11 cellular contexts compared by ENCODE assay signal in the genomic region with DNA sequence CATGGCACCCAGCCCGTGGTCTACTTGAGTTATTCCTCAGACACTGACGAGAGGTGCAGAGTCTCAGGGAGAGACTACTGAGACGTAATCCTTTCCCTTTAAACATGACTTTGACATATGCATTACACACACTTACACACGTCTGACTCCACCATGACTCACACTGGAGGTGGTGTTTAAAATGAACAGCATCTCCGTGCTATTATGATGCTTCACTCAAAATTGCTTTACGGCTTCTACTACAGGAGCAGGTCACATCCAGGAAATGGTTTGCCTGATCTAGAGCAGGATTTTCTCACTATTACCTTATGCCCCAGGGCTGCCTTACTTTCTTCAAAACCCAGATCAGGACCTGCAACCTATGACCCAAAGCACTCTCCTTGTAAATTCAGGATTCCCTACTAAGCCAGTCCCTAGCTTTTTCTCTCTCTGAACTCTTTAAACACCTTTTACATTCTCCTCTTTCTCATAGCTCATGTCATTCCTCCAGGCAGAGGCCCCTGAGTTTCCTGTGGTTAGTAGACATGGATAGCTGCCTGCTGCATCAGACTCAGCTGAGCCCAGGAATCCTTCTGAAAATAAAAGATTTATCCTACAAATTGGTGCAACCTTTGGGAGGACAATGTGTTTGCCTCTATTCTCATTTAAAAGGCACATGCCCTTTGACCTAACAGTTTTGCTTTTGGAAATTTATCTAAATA. TPM values are rescaled to one million over a fixed set of nuclear protein-coding genes. Genes with fewer than 3 reads are reported as not detected.
DNase-seq lines count a peak whose midpoint lies in the region; ATAC-seq and TF ChIP-seq lines count a peak whose summit lies in the region.
"Had no signal": no experiment of that assay in that cellular context is flagged by ENCODE, and none has a peak within 500 bp of the region (broad histone marks: within the 10 kb centered on the region; RNA-seq: fewer than 3 reads in every experiment).

No MANE protein-coding gene starts in this region.

- no peaks in the 10 kb centered on the region for H3K9me2 ChIP-seq in SK-N-SH

- CTCF ChIA-PET in SK-N-SH (lab: Yijun Ruan, JAX) = no interaction called here

- DNase-seq in activated CD4-positive, alpha-beta T cell treated with anti-CD3 and anti-CD28 coated beads, Interleukin-2, amount 50 U/mL, for 48 hours = peak; percentile 25 to 45
- DNase-seq in activated CD4-positive, alpha-beta T cell treated with anti-CD3 and anti-CD28 coated beads for 4 hours = no peak
- no peak for DNase-seq in SK-N-SH
- DNase-seq in fibroblast of gingiva (ENCODE audit: low read depth) = peak; percentile 35
- peak; percentile 4 for DNase-seq in stimulated activated CD4-positive, alpha-beta T cell treated with anti-CD3 and anti-CD28 coated beads, Interleukin-4, amount 100 ng/mL, for 1 hour
- DNase-seq in adrenal gland = no peak
- DNase-seq in DMS153 (lab: John Stamatoyannopoulos, UW) = no peak
- DNase-seq: AML-193, H7, naive B cell had no signal

- H3K9me3 ChIP-seq in SK-N-SH = no peaks in the 10 kb centered on the region; the same call in 1 of the 2 replicates
- H3K9me3 ChIP-seq in adrenal gland (replicated peaks in 1 of 3) = no peaks in the 10 kb centered on the region

- H3K4me3 ChIP-seq in SK-N-SH (ENCODE audit: low read depth in 2 of 2, low read length in 1 of 2) (no peak overlapping the region), adrenal gland (no peak overlapping the region)

- H3K27ac ChIP-seq in SK-N-SH (ENCODE audit: low read depth in 2 of 2, low read length in 1 of 2) (peak overlapping the region in 1 of 2 experiments; percentile 64; a peak in 2 of 4 replicates), adrenal gland (no peak overlapping the region)

- 22% methylated on average over 6 of the region's 6 CpGs for WGBS in SK-N-SH (ENCODE audit: low lambda C conversion rate)
- WGBS in adrenal gland, 4 donors = 88 to 91% (median 89%) methylated on average over 6 of the region's 6 CpGs

- no peaks in the 10 kb centered on the region for H3K36me3 ChIP-seq in SK-N-SH (replicated peaks in 1 of 2; ENCODE audit: control insufficient read depth in 1 of 2, insufficient read depth in 2 of 2, low read length in 1 of 2)
- no peaks in the 10 kb centered on the region for H3K36me3 ChIP-seq in adrenal gland (replicated peaks in 1 of 2)

- no peaks in the 10 kb centered on the region for H3K27me3 ChIP-seq in SK-N-SH (ENCODE audit: insufficient read depth)
- no peaks in the 10 kb centered on the region for H3K27me3 ChIP-seq in adrenal gland

- H3K4me2 ChIP-seq in SK-N-SH = peak overlapping the region; percentile 32

- H3K4me1 ChIP-seq in SK-N-SH (ENCODE audit: control insufficient read depth in 1 of 2, insufficient read depth in 2 of 2, low read depth in 1 of 2, low read length in 1 of 2) (peaks cover 14 to 34% of the 10 kb centered on the region in 2 experiments; a peak in 3 of 4 replicates), adrenal gland (replicated peaks in 1 of 2) (peaks cover 32 to 45% of the 10 kb centered on the region in 2 donors)

- no peak for TF ChIP-seq POLR2A in adrenal gland (IDR thresholded peaks at IDR 0.05)

- ATAC-seq in HG03565 (IDR thresholded peaks at IDR 0.05; ENCODE audit: unreplicated experiment) = no peak

- no peaks in the 10 kb centered on the region for H4K20me1 ChIP-seq in SK-N-SH (ENCODE audit: insufficient read depth)

- TF ChIP-seq EP300 in SK-N-SH (IDR thresholded peaks at IDR 0.05; ENCODE audit: borderline replicate concordance in 1 of 2, low read depth in 1 of 2, low read length in 1 of 2) = peak in 1 of 2 experiments; percentile 37; a peak in 1 of 4 replicates

- intact Hi-C loops in adrenal gland (cut with DNase I) = no loop called here

- TF ChIP-seq RAD21 in SK-N-SH (IDR thresholded peaks at IDR 0.05; ENCODE audit: low read length) = no peak

- H3K9ac ChIP-seq in SK-N-SH = peak overlapping the region; percentile 3; the same call in 1 of the 2 replicates

- no peaks in the 10 kb centered on the region for H3F3A ChIP-seq in SK-N-SH (replicated peaks; ENCODE audit: insufficient read depth)

- TF ChIP-seq CTCF in SK-N-SH (IDR thresholded peaks at IDR 0.05) (no peak), adrenal gland (IDR thresholded peaks at IDR 0.05) (no peak)

- H3K79me2 ChIP-seq in SK-N-SH (ENCODE audit: insufficient read depth) = no peaks in the 10 kb centered on the region

- H2AFZ ChIP-seq in SK-N-SH (ENCODE audit: low read depth) = peak overlapping the region; percentile 53

- POLR2A ChIA-PET in SK-N-SH (lab: Yijun Ruan, JAX) = no interaction called here

TF ChIP-seq in SK-N-SH, 30 proteins besides CTCF, POLR2A, EP300 and RAD21 (continues in another document):
- no peak for TF ChIP-seq GABPA (IDR thresholded peaks at IDR 0.05; ENCODE audit: low read depth)
- no peak for TF ChIP-seq FOXJ3 (CRISPR knock-in tag; IDR thresholded peaks at IDR 0.05)
- TF ChIP-seq MXI1 (IDR thresholded peaks at IDR 0.05; ENCODE audit: low read depth, low read length) = no peak
- TF ChIP-seq, protein P1, sequence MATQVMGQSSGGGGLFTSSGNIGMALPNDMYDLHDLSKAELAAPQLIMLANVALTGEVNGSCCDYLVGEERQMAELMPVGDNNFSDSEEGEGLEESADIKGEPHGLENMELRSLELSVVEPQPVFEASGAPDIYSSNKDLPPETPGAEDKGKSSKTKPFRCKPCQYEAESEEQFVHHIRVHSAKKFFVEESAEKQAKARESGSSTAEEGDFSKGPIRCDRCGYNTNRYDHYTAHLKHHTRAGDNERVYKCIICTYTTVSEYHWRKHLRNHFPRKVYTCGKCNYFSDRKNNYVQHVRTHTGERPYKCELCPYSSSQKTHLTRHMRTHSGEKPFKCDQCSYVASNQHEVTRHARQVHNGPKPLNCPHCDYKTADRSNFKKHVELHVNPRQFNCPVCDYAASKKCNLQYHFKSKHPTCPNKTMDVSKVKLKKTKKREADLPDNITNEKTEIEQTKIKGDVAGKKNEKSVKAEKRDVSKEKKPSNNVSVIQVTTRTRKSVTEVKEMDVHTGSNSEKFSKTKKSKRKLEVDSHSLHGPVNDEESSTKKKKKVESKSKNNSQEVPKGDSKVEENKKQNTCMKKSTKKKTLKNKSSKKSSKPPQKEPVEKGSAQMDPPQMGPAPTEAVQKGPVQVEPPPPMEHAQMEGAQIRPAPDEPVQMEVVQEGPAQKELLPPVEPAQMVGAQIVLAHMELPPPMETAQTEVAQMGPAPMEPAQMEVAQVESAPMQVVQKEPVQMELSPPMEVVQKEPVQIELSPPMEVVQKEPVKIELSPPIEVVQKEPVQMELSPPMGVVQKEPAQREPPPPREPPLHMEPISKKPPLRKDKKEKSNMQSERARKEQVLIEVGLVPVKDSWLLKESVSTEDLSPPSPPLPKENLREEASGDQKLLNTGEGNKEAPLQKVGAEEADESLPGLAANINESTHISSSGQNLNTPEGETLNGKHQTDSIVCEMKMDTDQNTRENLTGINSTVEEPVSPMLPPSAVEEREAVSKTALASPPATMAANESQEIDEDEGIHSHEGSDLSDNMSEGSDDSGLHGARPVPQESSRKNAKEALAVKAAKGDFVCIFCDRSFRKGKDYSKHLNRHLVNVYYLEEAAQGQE (IDR thresholded peaks at IDR 0.05; ENCODE audit: low read depth, low read length) = 0 out of 2 replicates have a peak, but pooled peaks have one; percentile 0
- TF ChIP-seq TAF1 (IDR thresholded peaks at IDR 0.05; ENCODE audit: borderline replicate concordance, low read depth, low read length) = no peak
- TF ChIP-seq RFX5 (IDR thresholded peaks at IDR 0.05; ENCODE audit: low read length) = no peak
- TF ChIP-seq RCOR1 (IDR thresholded peaks at IDR 0.05; ENCODE audit: low read length) = no peak
- TF ChIP-seq NRF1 (IDR thresholded peaks at IDR 0.05; ENCODE audit: low read depth, low read length) = no peak
- TF ChIP-seq GATA2 (CRISPR knock-in tag; IDR thresholded peaks at IDR 0.05) = no peak
- no peak for TF ChIP-seq SMC3 (IDR thresholded peaks at IDR 0.05; ENCODE audit: low read depth, low read length)
- peak; percentile 63 for TF ChIP-seq TCF12 (IDR thresholded peaks at IDR 0.05)
- TF ChIP-seq, protein P2, sequence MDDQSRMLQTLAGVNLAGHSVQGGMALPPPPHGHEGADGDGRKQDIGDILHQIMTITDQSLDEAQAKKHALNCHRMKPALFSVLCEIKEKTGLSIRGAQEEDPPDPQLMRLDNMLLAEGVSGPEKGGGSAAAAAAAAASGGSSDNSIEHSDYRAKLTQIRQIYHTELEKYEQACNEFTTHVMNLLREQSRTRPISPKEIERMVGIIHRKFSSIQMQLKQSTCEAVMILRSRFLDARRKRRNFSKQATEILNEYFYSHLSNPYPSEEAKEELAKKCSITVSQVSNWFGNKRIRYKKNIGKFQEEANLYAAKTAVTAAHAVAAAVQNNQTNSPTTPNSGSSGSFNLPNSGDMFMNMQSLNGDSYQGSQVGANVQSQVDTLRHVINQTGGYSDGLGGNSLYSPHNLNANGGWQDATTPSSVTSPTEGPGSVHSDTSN (IDR thresholded peaks at IDR 0.05) = peak; percentile 71
- TF ChIP-seq NFIC (IDR thresholded peaks at IDR 0.05; ENCODE audit: borderline replicate concordance) = no peak
- TF ChIP-seq EZH2phosphoT487 (IDR thresholded peaks at IDR 0.05; ENCODE audit: borderline replicate concordance, low read depth) = no peak
- TF ChIP-seq YY1 (IDR thresholded peaks at IDR 0.05; ENCODE audit: low read depth) = no peak
- TF ChIP-seq ELF1 (IDR thresholded peaks at IDR 0.05) = peak; percentile 46; the same call in 1 of the 2 replicates
- no peak for TF ChIP-seq MEF2A (IDR thresholded peaks at IDR 0.05; ENCODE audit: borderline replicate concordance, low read depth)
- no peak for TF ChIP-seq SIN3A (IDR thresholded peaks at IDR 0.05; ENCODE audit: borderline replicate concordance, low read depth, low read length)
- TF ChIP-seq, protein P3, sequence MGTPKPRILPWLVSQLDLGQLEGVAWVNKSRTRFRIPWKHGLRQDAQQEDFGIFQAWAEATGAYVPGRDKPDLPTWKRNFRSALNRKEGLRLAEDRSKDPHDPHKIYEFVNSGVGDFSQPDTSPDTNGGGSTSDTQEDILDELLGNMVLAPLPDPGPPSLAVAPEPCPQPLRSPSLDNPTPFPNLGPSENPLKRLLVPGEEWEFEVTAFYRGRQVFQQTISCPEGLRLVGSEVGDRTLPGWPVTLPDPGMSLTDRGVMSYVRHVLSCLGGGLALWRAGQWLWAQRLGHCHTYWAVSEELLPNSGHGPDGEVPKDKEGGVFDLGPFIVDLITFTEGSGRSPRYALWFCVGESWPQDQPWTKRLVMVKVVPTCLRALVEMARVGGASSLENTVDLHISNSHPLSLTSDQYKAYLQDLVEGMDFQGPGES (IDR thresholded peaks at IDR 0.05; ENCODE audit: low read depth, low read length) = no peak
- TF ChIP-seq FOXM1 (IDR thresholded peaks at IDR 0.05; ENCODE audit: low read depth) = no peak
- TF ChIP-seq CHD2 (IDR thresholded peaks at IDR 0.05; ENCODE audit: low read length, partially characterized antibody) = no peak

RNA-seq across cellular contexts. Expression of a gene that starts 31.2 kb away (rescaled TPM):
- polyA plus RNA-seq in SK-N-SH (2012; rRNA removed) (0.42 and 0.53 TPM in 2 replicates), adrenal gland (1 to 10 TPM; 1.2 to 9.3 (median 2.2) TPM)
- polyA plus RNA-seq in SK-N-SH (2012; cell fraction: cytosol; rRNA removed) = 0.62 and 0.68 TPM in 2 replicates
- 0.29 and 0.31 TPM in 2 replicates for polyA plus RNA-seq in SK-N-SH (2012; cell fraction: nucleus; rRNA removed)
- 10 to 100 TPM in 1 of 8 donors, 1 to 10 TPM in 7; 2.4 to 13.4 (median 6.7) TPM for total RNA-seq in adrenal gland

Comparison
In these comparisons a context has a peak if more than half of its experiments do, and no peak if none do; other contexts are left out.
1. DNase-seq: peak in activated CD4-positive, alpha-beta T cell treated with anti-CD3 and anti-CD28 coated beads, Interleukin-2, amount 50 U/mL, for 48 hours (2 of 2), fibroblast of gingiva (single experiment) and stimulated activated CD4-positive, alpha-beta T cell treated with anti-CD3 and anti-CD28 coated beads, Interleukin-4, amount 100 ng/mL, for 1 hour (single experiment); none in activated CD4-positive, alpha-beta T cell treated with anti-CD3 and anti-CD28 coated beads for 4 hours (0 of 2), SK-N-SH (single experiment), adrenal gland (0 of 7) and DMS153 (single experiment).